Comparison of ENCODE assay signal across 8 cellular contexts in genomic region chr3:27467545-27467944, GRCh38. TPM values are rescaled to one million over a fixed set of nuclear protein-coding genes. Genes with fewer than 3 reads are reported as not detected.
DNase-seq lines count a peak whose midpoint lies in the region; ATAC-seq and TF ChIP-seq lines count a peak whose summit lies in the region.

No MANE protein-coding gene starts in this region.

- peaks cover 9% of the 10 kb centered on the region for H3K4me1 Mint-ChIP-seq in nephron

- peaks cover 22% of the 10 kb centered on the region for H3K36me3 Mint-ChIP-seq in nephron (ENCODE audit: low read depth)

- ATAC-seq in GM19438 (IDR thresholded peaks at IDR 0.05; ENCODE audit: low read depth, unreplicated experiment) (peak; percentile 90), HG03342 (IDR thresholded peaks at IDR 0.05; ENCODE audit: unreplicated experiment) (peak; percentile 88)

- peaks cover 10% of the 10 kb centered on the region for H3K9me3 Mint-ChIP-seq in nephron

- H3K27ac Mint-ChIP-seq in nephron, result no peak overlapping the region

- H3K4me3 Mint-ChIP-seq in nephron, result no peak overlapping the region

- no peaks in the 10 kb centered on the region for H3K27me3 Mint-ChIP-seq in nephron (ENCODE audit: low read depth)

- TF ChIP-seq CTCF in epithelial cell of proximal tubule (conservative IDR thresholded peaks at IDR 0.05; ENCODE audit: low read depth, low read length) (peak; percentile 57), nephron (IDR thresholded peaks at IDR 0.05; ENCODE audit: unreplicated experiment in 3 of 3) (peak; percentile 56 to 65 (median 64))

- intact Hi-C loops in head of caudate nucleus (cut with DNase I), result no loop called here

- H3K4me3 ChIP-seq in epithelial cell of proximal tubule (ENCODE audit: low read depth, low read length), result no peak overlapping the region

- DNase-seq in NCI-H82 (lab: John Stamatoyannopoulos, UW) (peak; percentile 24), NCI-H82 treated with DMSO at 0.1 percent for 48 hours (lab: John Stamatoyannopoulos, UW; ENCODE audit: unreplicated experiment) (no peak), RKO (ENCODE audit: low spot score) (peak; percentile 64), epithelial cell of proximal tubule (ENCODE audit: low read depth) (no peak), head of caudate nucleus (no peak)

RNA-seq across cellular contexts. Expression of gene SLC4A7, which starts 16.6 kb away (rescaled TPM):
- total RNA-seq in epithelial cell of proximal tubule, result 36.0 and 74.0 TPM in 2 replicates

Comparison
In these comparisons a context has a peak if more than half of its experiments do, and no peak if none do; other contexts are left out.
1. DNase-seq: peak in NCI-H82 (single experiment) and RKO (single experiment); none in NCI-H82 treated with DMSO at 0.1 percent for 48 hours (single experiment), epithelial cell of proximal tubule (single experiment) and head of caudate nucleus (0 of 42).